2 cellular contexts compared by ENCODE assay signal in genomic region chr2:45269149-45269793, GRCh38.
A peak's percentile ranks its signal among the peaks of the same experiment; 100 is the strongest.
TF ChIP-seq lines count a peak whose summit lies in the region.

No MANE protein-coding gene starts in this region.

TF ChIP-seq in IMR-90, 13 proteins besides CTCF, POLR2A, EP300 and RAD21:
- TF ChIP-seq NFE2L2 (IDR thresholded peaks at IDR 0.05; ENCODE audit: low read depth, low read length), result no peak
- TF ChIP-seq, protein P1, sequence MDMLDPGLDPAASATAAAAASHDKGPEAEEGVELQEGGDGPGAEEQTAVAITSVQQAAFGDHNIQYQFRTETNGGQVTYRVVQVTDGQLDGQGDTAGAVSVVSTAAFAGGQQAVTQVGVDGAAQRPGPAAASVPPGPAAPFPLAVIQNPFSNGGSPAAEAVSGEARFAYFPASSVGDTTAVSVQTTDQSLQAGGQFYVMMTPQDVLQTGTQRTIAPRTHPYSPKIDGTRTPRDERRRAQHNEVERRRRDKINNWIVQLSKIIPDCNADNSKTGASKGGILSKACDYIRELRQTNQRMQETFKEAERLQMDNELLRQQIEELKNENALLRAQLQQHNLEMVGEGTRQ (IDR thresholded peaks at IDR 0.05; ENCODE audit: low read depth, low read length), result no peak
- TF ChIP-seq MXI1 (IDR thresholded peaks at IDR 0.05; ENCODE audit: borderline replicate concordance, low read depth, low read length), result no peak
- TF ChIP-seq MAFK (IDR thresholded peaks at IDR 0.05; ENCODE audit: low read depth, low read length), result no peak
- no peak for TF ChIP-seq ELK1 (IDR thresholded peaks at IDR 0.05; ENCODE audit: borderline replicate concordance, low read depth, low read length)

TF ChIP-seq in neural cell, 6 proteins besides CTCF, POLR2A, EP300 and RAD21 (continued from another document):
- TF ChIP-seq, protein P2, sequence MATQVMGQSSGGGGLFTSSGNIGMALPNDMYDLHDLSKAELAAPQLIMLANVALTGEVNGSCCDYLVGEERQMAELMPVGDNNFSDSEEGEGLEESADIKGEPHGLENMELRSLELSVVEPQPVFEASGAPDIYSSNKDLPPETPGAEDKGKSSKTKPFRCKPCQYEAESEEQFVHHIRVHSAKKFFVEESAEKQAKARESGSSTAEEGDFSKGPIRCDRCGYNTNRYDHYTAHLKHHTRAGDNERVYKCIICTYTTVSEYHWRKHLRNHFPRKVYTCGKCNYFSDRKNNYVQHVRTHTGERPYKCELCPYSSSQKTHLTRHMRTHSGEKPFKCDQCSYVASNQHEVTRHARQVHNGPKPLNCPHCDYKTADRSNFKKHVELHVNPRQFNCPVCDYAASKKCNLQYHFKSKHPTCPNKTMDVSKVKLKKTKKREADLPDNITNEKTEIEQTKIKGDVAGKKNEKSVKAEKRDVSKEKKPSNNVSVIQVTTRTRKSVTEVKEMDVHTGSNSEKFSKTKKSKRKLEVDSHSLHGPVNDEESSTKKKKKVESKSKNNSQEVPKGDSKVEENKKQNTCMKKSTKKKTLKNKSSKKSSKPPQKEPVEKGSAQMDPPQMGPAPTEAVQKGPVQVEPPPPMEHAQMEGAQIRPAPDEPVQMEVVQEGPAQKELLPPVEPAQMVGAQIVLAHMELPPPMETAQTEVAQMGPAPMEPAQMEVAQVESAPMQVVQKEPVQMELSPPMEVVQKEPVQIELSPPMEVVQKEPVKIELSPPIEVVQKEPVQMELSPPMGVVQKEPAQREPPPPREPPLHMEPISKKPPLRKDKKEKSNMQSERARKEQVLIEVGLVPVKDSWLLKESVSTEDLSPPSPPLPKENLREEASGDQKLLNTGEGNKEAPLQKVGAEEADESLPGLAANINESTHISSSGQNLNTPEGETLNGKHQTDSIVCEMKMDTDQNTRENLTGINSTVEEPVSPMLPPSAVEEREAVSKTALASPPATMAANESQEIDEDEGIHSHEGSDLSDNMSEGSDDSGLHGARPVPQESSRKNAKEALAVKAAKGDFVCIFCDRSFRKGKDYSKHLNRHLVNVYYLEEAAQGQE (IDR thresholded peaks at IDR 0.05; ENCODE audit: borderline replicate concordance), result peak; percentile 85
- TF ChIP-seq MXI1 (conservative IDR thresholded peaks at IDR 0.05; ENCODE audit: poor library complexity, severe bottlenecking), result no peak
TF ChIP-seq in neural cell: peak in this region for 2.
